ENCODE assay signal across 8 cellular contexts in genomic region chr12:80472912-80473500, GRCh38. TPM values are rescaled to one million over a fixed set of nuclear protein-coding genes. Genes with fewer than 3 reads are reported as not detected.
DNase-seq lines count a peak whose midpoint lies in the region; ATAC-seq, FAIRE-seq and TF ChIP-seq lines count a peak whose summit lies in the region.

No MANE protein-coding gene starts in this region.

- H3K4me3 ChIP-seq in NT2/D1 (ENCODE audit: insufficient read length, low read depth) (no peak overlapping the region), osteoblast (ENCODE audit: insufficient read depth, low read length) (no peak overlapping the region)

- H3K27me3 ChIP-seq in NT2/D1 (ENCODE audit: insufficient read depth, insufficient read length) = no peaks in the 10 kb centered on the region
- H3K27me3 ChIP-seq in osteoblast (ENCODE audit: insufficient read depth, low read length) = no peaks in the 10 kb centered on the region

- FAIRE-seq in A204.1 (lab: Jason Lieb, UNC) (peak; percentile 94), GM18507 (lab: Jason Lieb, UNC) (peak; percentile 84)

- no peak overlapping the region for H3K9ac ChIP-seq in NT2/D1 (ENCODE audit: insufficient read length, low read depth)

- no peaks in the 10 kb centered on the region for H3K4me1 ChIP-seq in NT2/D1 (ENCODE audit: insufficient read depth, insufficient read length)
- peaks cover 28% of the 10 kb centered on the region for H3K4me1 ChIP-seq in osteoblast (ENCODE audit: insufficient read depth, low read length)

- no peak overlapping the region for H3K4me2 ChIP-seq in osteoblast (ENCODE audit: insufficient read depth, low read length)

- DNase-seq in GM18507 (ENCODE audit: extremely low spot score, insufficient read length, low read depth) = no peak
- peak; percentile 38 for DNase-seq in NT2/D1 (ENCODE audit: low read depth, low spot score)
- peak; percentile 65 for DNase-seq in ecto neural progenitor cell (ENCODE audit: low spot score)
- peak; percentile 23 for DNase-seq in osteoblast (ENCODE audit: insufficient read length, low spot score, missing footprints)
- DNase-seq in stimulated activated CD4-positive, alpha-beta T cell treated with anti-CD3 and anti-CD28 coated beads, Interleukin-12 subunit alpha, Interleukin-12 subunit beta, amount 100 ng/mL, for 4 hours = no peak

- H4K20me1 ChIP-seq in osteoblast (ENCODE audit: insufficient read depth, low read length) = no peaks in the 10 kb centered on the region

- H3K36me3 ChIP-seq in NT2/D1 (ENCODE audit: insufficient read depth, insufficient read length, low read length) (no peaks in the 10 kb centered on the region), osteoblast (ENCODE audit: insufficient read depth, low read length) (no peaks in the 10 kb centered on the region)

- H3K79me2 ChIP-seq in osteoblast (ENCODE audit: insufficient read depth, low read length) = no peaks in the 10 kb centered on the region

- peak; percentile 74 for TF ChIP-seq CTCF in osteoblast (IDR thresholded peaks at IDR 0.05; ENCODE audit: extremely low read depth, low read depth, low read length)

- H3K9me3 ChIP-seq in NT2/D1 (ENCODE audit: insufficient read depth, low read length) (no peaks in the 10 kb centered on the region), osteoblast (ENCODE audit: low read depth, low read length) (no peaks in the 10 kb centered on the region)

- ATAC-seq in HG03565 (IDR thresholded peaks at IDR 0.05; ENCODE audit: unreplicated experiment) = peak; percentile 80
- no peak for ATAC-seq in HG02884 (IDR thresholded peaks at IDR 0.05; ENCODE audit: unreplicated experiment)

- peak overlapping the region; percentile 30 for H2AFZ ChIP-seq in osteoblast (ENCODE audit: low read length)

- H3K27ac ChIP-seq in osteoblast (ENCODE audit: low read depth, low read length) = peak overlapping the region; percentile 64

RNA-seq across cellular contexts. Expression of gene PTPRQ, which starts 29.0 kb away (rescaled TPM):
- 5.3 and 5.4 TPM in 2 replicates for total RNA-seq in osteoblast

Comparison
In these comparisons a context has a peak if more than half of its experiments do, and no peak if none do; other contexts are left out.
1. DNase-seq: peak in NT2/D1 (single experiment), ecto neural progenitor cell (single experiment) and osteoblast (single experiment); none in GM18507 (single experiment) and stimulated activated CD4-positive, alpha-beta T cell treated with anti-CD3 and anti-CD28 coated beads, Interleukin-12 subunit alpha, Interleukin-12 subunit beta, amount 100 ng/mL, for 4 hours (single experiment).